Comparison of ENCODE assay signal across 8 cellular contexts in the genomic region with DNA sequence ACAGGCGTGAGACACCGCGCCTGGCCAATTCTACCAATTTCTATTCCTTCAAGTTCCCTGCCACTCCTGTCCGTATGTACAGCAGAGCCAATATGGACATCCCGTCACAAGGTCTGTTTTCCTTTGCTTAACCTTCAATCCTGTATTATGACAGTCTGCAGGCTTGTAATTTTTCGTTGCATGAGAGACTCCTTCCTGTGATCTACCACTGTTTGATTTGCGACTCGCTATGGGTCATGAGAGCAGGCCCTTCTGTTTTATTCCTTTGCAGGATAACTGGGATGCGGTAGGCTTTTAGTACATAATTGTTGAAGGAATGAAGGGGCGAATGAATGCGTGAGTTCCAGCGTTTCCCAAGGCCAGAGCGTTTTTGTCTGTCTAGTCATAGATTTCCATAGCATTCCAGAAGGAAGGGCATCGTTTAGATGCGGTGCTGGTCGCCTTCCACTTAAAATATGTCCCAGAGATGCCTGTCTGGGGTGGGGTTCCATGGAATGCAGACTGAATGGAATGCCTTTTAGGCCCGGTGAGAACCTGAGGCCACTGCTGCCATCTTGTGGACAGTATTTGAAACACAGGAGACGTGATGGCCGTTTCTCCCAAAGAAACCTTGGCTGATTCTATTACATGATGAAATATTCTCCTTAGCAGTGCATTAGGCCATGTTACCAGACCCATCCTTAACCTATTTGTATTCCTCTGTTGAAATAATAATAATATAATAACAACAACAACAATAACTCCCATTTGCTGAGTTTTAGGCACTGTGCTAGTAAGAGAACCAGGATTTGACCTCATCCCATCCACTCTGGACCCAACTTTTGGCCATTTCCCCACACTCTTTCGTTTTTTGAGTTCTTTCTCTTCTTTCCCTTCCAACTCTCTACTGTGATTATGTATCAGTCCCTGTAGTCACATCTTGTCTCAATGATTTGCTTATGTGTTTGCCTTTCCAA.
DNase-seq lines count a peak whose midpoint lies in the region; ATAC-seq, FAIRE-seq and TF ChIP-seq lines count a peak whose summit lies in the region.
"Had no signal": no experiment of that assay in that cellular context is flagged by ENCODE, and none has a peak within 500 bp of the region (broad histone marks: within the 10 kb centered on the region; RNA-seq: fewer than 3 reads in every experiment).

No MANE protein-coding gene starts in this region.

- no peaks in the 10 kb centered on the region for H3K27me3 ChIP-seq in Karpas-422 (ENCODE audit: low read length)
- H3K27me3 ChIP-seq in K562 (ENCODE audit: control insufficient read depth in 2 of 2, insufficient read depth in 2 of 2, low read length in 2 of 2) = peaks cover 2 to 14% of the 10 kb centered on the region in 2 experiments; a peak in 3 of 5 replicates
- H3K27me3 ChIP-seq in iPS DF 6.9 (ENCODE audit: control insufficient read depth, insufficient read depth, low read length) = no peaks in the 10 kb centered on the region
- no peaks in the 10 kb centered on the region for H3K27me3 ChIP-seq in spleen (replicated peaks in 1 of 7)

- no peaks in the 10 kb centered on the region for H3K36me3 Mint-ChIP-seq in T-cell

- in situ Hi-C loops in G401 (cut with HindIII; ENCODE audit: low sequenced_read_pairs) (no loop called here), K562 (cut with MboI) (no loop called here)

- no peaks in the 10 kb centered on the region for H3K9me1 ChIP-seq in K562 (ENCODE audit: control insufficient read depth, insufficient read depth, low read length)

- H3K4me2 ChIP-seq in Karpas-422 (ENCODE audit: low read depth, low read length, poor library complexity, severe bottlenecking) (no peak overlapping the region), K562 (ENCODE audit: insufficient read depth, low read length) (no peak overlapping the region)

- H3K4me3 Mint-ChIP-seq in T-cell = no peak overlapping the region

- no peak overlapping the region for H3K4me3 ChIP-seq in Karpas-422 (ENCODE audit: low read length)
- no peak overlapping the region for H3K4me3 ChIP-seq in K562
- no peak overlapping the region for H3K4me3 ChIP-seq in iPS DF 6.9 (ENCODE audit: low read length)
- no peak overlapping the region for H3K4me3 ChIP-seq in spleen

- TF ChIP-seq CTCF in K562 (IDR thresholded peaks at IDR 0.05 in 2 of 3, conservative IDR thresholded peaks at IDR 0.05 in 1 of 3; ENCODE audit: insufficient read depth in 2 of 3, low read depth in 1 of 3, low read length in 3 of 3) (peak; percentile 61 to 84 (median 72)), spleen (IDR thresholded peaks at IDR 0.05 in 8 of 11, conservative IDR thresholded peaks at IDR 0.05 in 3 of 11) (peak; percentile 42 to 85 (median 71))

- no peaks in the 10 kb centered on the region for H3K79me2 ChIP-seq in Karpas-422 (ENCODE audit: low read length)
- H3K79me2 ChIP-seq in K562 (ENCODE audit: control insufficient read depth, insufficient read depth, low read length) = no peaks in the 10 kb centered on the region

- H3K36me3 ChIP-seq in Karpas-422 (ENCODE audit: insufficient read depth, low read length) (no peaks in the 10 kb centered on the region), K562 (ENCODE audit: control insufficient read depth, insufficient read depth, low read length) (no peaks in the 10 kb centered on the region), iPS DF 6.9 (ENCODE audit: control insufficient read depth, insufficient read depth, low read length) (no peaks in the 10 kb centered on the region), spleen (no peaks in the 10 kb centered on the region)

- ATAC-seq in T-cell (replicated peaks in 1 of 4) (no peak), K562 (peak; percentile 79), GM18873 (IDR thresholded peaks at IDR 0.05; ENCODE audit: low FRiP score, unreplicated experiment) (no peak)

- TF ChIP-seq POLR2A in K562 (conservative IDR thresholded peaks at IDR 0.05) (no peak), spleen (IDR thresholded peaks at IDR 0.05) (no peak)

- no peaks in the 10 kb centered on the region for H3K4me1 ChIP-seq in Karpas-422 (ENCODE audit: low read length)
- H3K4me1 ChIP-seq in K562 (replicated peaks in 1 of 2; ENCODE audit: control insufficient read depth in 2 of 2, insufficient read depth in 2 of 2, low read length in 2 of 2) = no peaks in the 10 kb centered on the region; a peak in 1 of 5 replicates
- H3K4me1 ChIP-seq in iPS DF 6.9 (ENCODE audit: control insufficient read depth, insufficient read depth, low read length) = peaks cover 2% of the 10 kb centered on the region; the same call in 1 of the 2 replicates
- H3K4me1 ChIP-seq in spleen = peaks cover 0 to 8% (median 0%) of the 10 kb centered on the region in 6 donors

- H3K4me1 Mint-ChIP-seq in T-cell = no peaks in the 10 kb centered on the region

- CTCF ChIA-PET in T-cell (lab: Charles Lee) = interaction anchor here (0.6 to 1.5 kb wide), 4 partner anchors 17 to 173 kb away, joined by 4 to 5 read pairs (median 4); no protein-coding TSS in a partner anchor
- CTCF ChIA-PET in K562 (lab: Yijun Ruan, JAX; ENCODE audit: low intra/inter-chr PET ratio) = interaction anchor here (0.7 to 1.9 kb wide), 6 partner anchors 174 to 324 kb away, joined by 3 to 8 read pairs (median 3); partner anchors contain the start of gene CYP26A1

- H2AFZ ChIP-seq in Karpas-422 (ENCODE audit: low read length) = no peak overlapping the region
- H2AFZ ChIP-seq in K562 (ENCODE audit: low read depth, low read length) = no peak overlapping the region

- no peak overlapping the region for H3K27ac Mint-ChIP-seq in T-cell

- H3K27ac ChIP-seq in Karpas-422 (ENCODE audit: low read length) (no peak overlapping the region), K562 (ENCODE audit: extremely low read depth, low read depth, low read length) (no peak overlapping the region), iPS DF 6.9 (ENCODE audit: low read length) (no peak overlapping the region), spleen (no peak overlapping the region)

- DNase-seq in G401 (ENCODE audit: low spot score) (peak; percentile 61), Karpas-422 (peak; percentile 73), T-cell (peak in 30 of 34 experiments; percentile 6 to 52 (median 24)), K562 (ENCODE audit: extremely low read depth in 1 of 4, low spot score in 3 of 4) (peak; percentile 66 to 72 (median 70)), iPS DF 6.9 (ENCODE audit: low read depth, low spot score) (peak; percentile 82), spleen (no peak)

- H3K27me3 Mint-ChIP-seq in T-cell = peaks cover 0 to 3% of the 10 kb centered on the region in 2 donors

- H3K9ac ChIP-seq in Karpas-422 (ENCODE audit: low read length) (no peak overlapping the region), K562 (ENCODE audit: insufficient read depth in 1 of 2, low read depth in 2 of 2, low read length in 2 of 2) (no peak overlapping the region)

- no peaks in the 10 kb centered on the region for H3K9me2 ChIP-seq in Karpas-422 (replicated peaks; ENCODE audit: insufficient read depth, low read length)

- H4K20me1 ChIP-seq in Karpas-422 (ENCODE audit: insufficient read depth, low read depth, low read length) = no peaks in the 10 kb centered on the region
- no peaks in the 10 kb centered on the region for H4K20me1 ChIP-seq in K562 (replicated peaks; ENCODE audit: control insufficient read depth, insufficient read depth, low read length)

- no peaks in the 10 kb centered on the region for H3K9me3 Mint-ChIP-seq in T-cell

- POLR2A ChIA-PET in T-cell (lab: Charles Lee) (no interaction called here), K562 (lab: Yijun Ruan, JAX) (no interaction called here)

- 34% methylated on average over 20 of the region's 20 CpGs for WGBS in K562 (ENCODE audit: insufficient coverage, low coverage, missing lambda C conversion rate)
- WGBS in iPS DF 6.9 (ENCODE audit: insufficient coverage, insufficient read length) = no CpG with 5 or more reads among the region's 20 CpGs
- WGBS in spleen, 5 donors = 57 to 61% (median 59%) methylated on average over 20 of the region's 20 CpGs

- TF ChIP-seq RAD21 in K562 (CRISPR knock-in tag; conservative IDR thresholded peaks at IDR 0.05 in 1 of 2, IDR thresholded peaks at IDR 0.05 in 1 of 2) = peak; percentile 71 to 85

- TF ChIP-seq EP300 in K562 (IDR thresholded peaks at IDR 0.05; ENCODE audit: low read length) = no peak

- FAIRE-seq in K562 (lab: Jason Lieb, UNC) = peak; percentile 89
- FAIRE-seq: islet of Langerhans had no signal

- BruUV-seq in K562 (replicated peaks; lab: Mats Ljungman, UMichigan) = no TSS peak

- intact Hi-C loops in K562 (cut with micrococcal nuclease) = loop anchor here (1.0 to 10.0 kb wide), 5 partner anchors 68 to 404 kb away; no protein-coding TSS in a partner anchor
- intact Hi-C loops in spleen (cut with DNase I; ENCODE audit: low total_unique reads) = loop anchor here (10.0 kb wide), 1 partner anchor 174 kb away; no protein-coding TSS in a partner anchor

- H3K9me3 ChIP-seq in Karpas-422 (ENCODE audit: low read length) = no peaks in the 10 kb centered on the region
- no peaks in the 10 kb centered on the region for H3K9me3 ChIP-seq in K562 (replicated peaks; ENCODE audit: control insufficient read depth, insufficient read depth, low read depth, low read length)
- H3K9me3 ChIP-seq in iPS DF 6.9 (ENCODE audit: control insufficient read depth, insufficient read depth, low read length) = no peaks in the 10 kb centered on the region
- H3K9me3 ChIP-seq in spleen = no peaks in the 10 kb centered on the region

TF ChIP-seq in K562, 482 proteins besides CTCF, POLR2A, EP300 and RAD21 (continues in another document):
- TF ChIP-seq, protein P1, sequence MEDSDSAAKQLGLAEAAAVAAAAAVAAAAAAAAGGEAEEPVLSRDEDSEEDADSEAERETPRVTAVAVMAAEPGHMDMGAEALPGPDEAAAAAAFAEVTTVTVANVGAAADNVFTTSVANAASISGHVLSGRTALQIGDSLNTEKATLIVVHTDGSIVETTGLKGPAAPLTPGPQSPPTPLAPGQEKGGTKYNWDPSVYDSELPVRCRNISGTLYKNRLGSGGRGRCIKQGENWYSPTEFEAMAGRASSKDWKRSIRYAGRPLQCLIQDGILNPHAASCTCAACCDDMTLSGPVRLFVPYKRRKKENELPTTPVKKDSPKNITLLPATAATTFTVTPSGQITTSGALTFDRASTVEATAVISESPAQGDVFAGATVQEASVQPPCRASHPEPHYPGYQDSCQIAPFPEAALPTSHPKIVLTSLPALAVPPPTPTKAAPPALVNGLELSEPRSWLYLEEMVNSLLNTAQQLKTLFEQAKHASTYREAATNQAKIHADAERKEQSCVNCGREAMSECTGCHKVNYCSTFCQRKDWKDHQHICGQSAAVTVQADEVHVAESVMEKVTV (CRISPR knock-in tag; IDR thresholded peaks at IDR 0.05) = peak; percentile 63
- TF ChIP-seq TEAD2 (tag; IDR thresholded peaks at IDR 0.05) (peak; percentile 91), KLF1 (tag; IDR thresholded peaks at IDR 0.05) (peak; percentile 75; the same call in 1 of the 2 replicates), TEAD4 (IDR thresholded peaks at IDR 0.05; ENCODE audit: low read length) (peak; percentile 68), TEAD4 (CRISPR knock-in tag; IDR thresholded peaks at IDR 0.05; ENCODE audit: borderline replicate concordance) (no peak), YY1 (IDR thresholded peaks at IDR 0.05; ENCODE audit: borderline replicate concordance in 1 of 3, control insufficient read depth in 1 of 3, extremely low read depth in 1 of 3, insufficient read depth in 3 of 3, insufficient read length in 1 of 3, insufficient replicate concordance in 2 of 3, low read depth in 1 of 3, low read length in 2 of 3) (peak in 1 of 3 experiments; percentile 30), ZNF263 (CRISPR knock-in tag; IDR thresholded peaks at IDR 0.05; ENCODE audit: borderline replicate concordance) (peak; percentile 60; the same call in 1 of the 2 replicates)
